10 cellular contexts compared by ENCODE assay signal in the genomic region with DNA sequence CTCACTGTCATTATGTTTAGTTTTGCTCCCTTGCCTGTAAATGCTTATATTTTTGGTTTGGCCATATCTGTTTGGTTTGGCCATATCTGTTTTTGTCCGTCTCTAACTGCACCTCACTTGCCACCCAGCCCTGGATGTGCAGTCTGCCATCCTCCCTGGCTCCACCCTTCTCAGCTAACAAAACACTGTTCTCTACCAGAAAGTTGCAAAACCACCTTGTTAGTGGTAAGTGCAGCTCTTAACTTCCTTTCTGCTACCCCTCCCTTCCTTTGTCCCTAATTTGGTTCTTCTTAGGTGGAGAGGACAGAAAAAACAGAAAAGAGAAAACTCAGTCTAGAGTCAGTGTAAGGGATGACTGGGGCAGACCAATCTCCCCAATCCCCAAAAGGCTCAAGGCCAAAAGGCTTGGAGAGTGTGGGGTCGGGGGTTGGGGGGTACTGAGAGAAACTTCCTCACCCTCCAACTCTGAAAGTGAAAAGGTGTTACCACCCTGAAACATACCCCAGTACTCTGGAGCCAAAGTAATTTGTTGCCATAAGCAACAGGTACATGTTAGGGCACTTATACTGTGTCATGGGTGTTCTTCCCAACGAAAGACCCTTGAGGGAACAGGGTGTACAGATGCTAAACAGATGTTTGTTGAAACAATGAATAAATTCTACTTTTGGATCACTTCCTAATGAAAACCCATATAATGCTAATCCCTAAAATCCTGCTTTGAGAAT. TPM values are rescaled to one million over a fixed set of nuclear protein-coding genes. Genes with fewer than 3 reads are reported as not detected.
DNase-seq lines count a peak whose midpoint lies in the region; ATAC-seq and TF ChIP-seq lines count a peak whose summit lies in the region.
"Had no signal": no experiment of that assay in that cellular context is flagged by ENCODE, and none has a peak within 500 bp of the region (broad histone marks: within the 10 kb centered on the region; RNA-seq: fewer than 3 reads in every experiment).

No MANE protein-coding gene starts in this region.

- no peaks in the 10 kb centered on the region for H3K9me3 Mint-ChIP-seq in stimulated activated naive CD8-positive, alpha-beta T cell treated with anti-CD3 and anti-CD28 coated beads, Interleukin-15, Interleukin-2, amounts not matched to agents 100 ng/mL and 50 ng/mL, for 24 hours
- no peaks in the 10 kb centered on the region for H3K9me3 Mint-ChIP-seq in chondrocyte (ENCODE audit: low read depth)

- peaks cover 40% of the 10 kb centered on the region for H3K36me3 Mint-ChIP-seq in stimulated activated naive CD8-positive, alpha-beta T cell treated with anti-CD3 and anti-CD28 coated beads, Interleukin-15, Interleukin-2, amounts not matched to agents 100 ng/mL and 50 ng/mL, for 24 hours (ENCODE audit: low read depth)
- H3K36me3 Mint-ChIP-seq in chondrocyte (ENCODE audit: low read depth), result no peaks in the 10 kb centered on the region

- H3K4me1 Mint-ChIP-seq in stimulated activated naive CD8-positive, alpha-beta T cell treated with anti-CD3 and anti-CD28 coated beads, Interleukin-15, Interleukin-2, amounts not matched to agents 100 ng/mL and 50 ng/mL, for 24 hours (ENCODE audit: low read depth), result peaks cover 73% of the 10 kb centered on the region
- H3K4me1 Mint-ChIP-seq in chondrocyte (ENCODE audit: low read depth), result peaks cover 2% of the 10 kb centered on the region

- DNase-seq in stimulated activated naive CD8-positive, alpha-beta T cell treated with anti-CD3 and anti-CD28 coated beads, Interleukin-15, Interleukin-2, amounts not matched to agents 100 U/mL and 50 U/mL, for 24 hours, result no peak
- DNase-seq in RPMI8226 (peak; percentile 39), chondrocyte (ENCODE audit: low spot score) (no peak), KG1 (lab: John Stamatoyannopoulos, UW) (no peak), DMS153 treated with DMSO at 0.1 percent for 48 hours (lab: John Stamatoyannopoulos, UW; ENCODE audit: unreplicated experiment) (no peak)
- DNase-seq in effector CD4-positive, alpha-beta T cell, result peak; percentile 29
- DNase-seq: sigmoid colon had no signal

- no peak for ATAC-seq in stimulated activated naive CD8-positive, alpha-beta T cell treated with anti-CD3 and anti-CD28 coated beads, Interleukin-15, Interleukin-2, amounts not matched to agents 100 U/mL and 50 U/mL, for 24 hours
- no peak for ATAC-seq in HG03469 (IDR thresholded peaks at IDR 0.05; ENCODE audit: unreplicated experiment)

- TF ChIP-seq CTCF in chondrocyte (IDR thresholded peaks at IDR 0.05), result no peak

- H3K4me3 Mint-ChIP-seq in stimulated activated naive CD8-positive, alpha-beta T cell treated with anti-CD3 and anti-CD28 coated beads, Interleukin-15, Interleukin-2, amounts not matched to agents 100 ng/mL and 50 ng/mL, for 24 hours, result peak overlapping the region; percentile 40
- no peak overlapping the region for H3K4me3 Mint-ChIP-seq in chondrocyte (ENCODE audit: unreplicated experiment)

- H3K27ac Mint-ChIP-seq in stimulated activated naive CD8-positive, alpha-beta T cell treated with anti-CD3 and anti-CD28 coated beads, Interleukin-15, Interleukin-2, amounts not matched to agents 100 ng/mL and 50 ng/mL, for 24 hours, result peak overlapping the region; percentile 80
- no peak overlapping the region for H3K27ac Mint-ChIP-seq in chondrocyte (ENCODE audit: unreplicated experiment)

- H3K27me3 Mint-ChIP-seq in stimulated activated naive CD8-positive, alpha-beta T cell treated with anti-CD3 and anti-CD28 coated beads, Interleukin-15, Interleukin-2, amounts not matched to agents 100 ng/mL and 50 ng/mL, for 24 hours, result no peaks in the 10 kb centered on the region
- no peaks in the 10 kb centered on the region for H3K27me3 Mint-ChIP-seq in chondrocyte (ENCODE audit: low read depth)

RNA-seq across cellular contexts. Expression of gene BIN2, which starts 5.0 kb away (rescaled TPM):
- not detected in 3 replicates for total RNA-seq in chondrocyte
- total RNA-seq: fibroblast of lung had no signal

RNA-seq across cellular contexts. Expression of gene CELA1, which starts 27.5 kb away (rescaled TPM):
- total RNA-seq in chondrocyte, result not detected in 3 replicates
- total RNA-seq: fibroblast of lung, sigmoid colon had no signal

RNA-seq across cellular contexts. Expression of gene SMAGP, which starts 48.8 kb away (rescaled TPM):
- 2.0 to 8.5 TPM (median 8.0 TPM) in 3 replicates for total RNA-seq in chondrocyte

Comparison
In these comparisons a context has a peak if more than half of its experiments do, and no peak if none do; other contexts are left out.
1. DNase-seq: peak in RPMI8226 (single experiment) and effector CD4-positive, alpha-beta T cell (single experiment); none in stimulated activated naive CD8-positive, alpha-beta T cell treated with anti-CD3 and anti-CD28 coated beads, Interleukin-15, Interleukin-2, amounts not matched to agents 100 U/mL and 50 U/mL, for 24 hours (single experiment), chondrocyte (single experiment), KG1 (single experiment) and DMS153 treated with DMSO at 0.1 percent for 48 hours (single experiment).